In the genomic region with DNA sequence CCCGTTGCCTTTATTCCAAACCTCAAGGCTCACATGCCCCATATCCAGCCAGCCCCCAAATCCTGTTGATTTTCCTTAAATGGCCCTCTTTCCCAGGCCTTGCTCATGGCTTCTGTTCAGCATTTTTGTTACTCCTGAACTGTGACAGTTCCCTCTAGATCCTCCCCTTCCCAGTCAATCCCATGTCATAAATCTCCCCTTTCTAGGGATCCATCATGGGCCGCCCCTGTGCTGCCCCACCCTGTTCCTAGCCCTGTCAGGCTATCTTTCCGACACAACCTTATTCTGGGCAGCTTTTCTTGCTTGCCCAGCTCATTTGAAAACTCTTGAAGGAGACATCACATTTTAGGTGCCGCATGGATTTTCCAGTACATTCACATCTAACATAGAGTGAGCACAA, we compare ENCODE assay signal across 1 cellular context.
TF ChIP-seq lines count a peak whose summit lies in the region.

No MANE protein-coding gene starts in this region.

TF ChIP-seq in GM23338, 12 proteins besides CTCF, POLR2A, EP300 and RAD21 (continued from another document):
- TF ChIP-seq ZNF462 (CRISPR knock-in tag; IDR thresholded peaks at IDR 0.05) = no peak
- no peak for TF ChIP-seq EZH2phosphoT487 (IDR thresholded peaks at IDR 0.05; ENCODE audit: unreplicated experiment)
- no peak for TF ChIP-seq REST (IDR thresholded peaks at IDR 0.05; ENCODE audit: unreplicated experiment)
- no peak for TF ChIP-seq STAT1 (IDR thresholded peaks at IDR 0.05; ENCODE audit: unreplicated experiment)
